Comparison of ENCODE assay signal across 1 cellular context in genomic region chr1:217373761-217374701, GRCh38.
TF ChIP-seq lines count a peak whose summit lies in the region.

No MANE protein-coding gene starts in this region.

TF ChIP-seq in H1, 55 proteins besides CTCF, POLR2A, EP300 and RAD21:
- TF ChIP-seq SP4 (IDR thresholded peaks at IDR 0.05; ENCODE audit: low read length) (no peak), ASH2L (IDR thresholded peaks at IDR 0.05; ENCODE audit: low read length) (no peak), SUZ12 (IDR thresholded peaks at IDR 0.05; ENCODE audit: low read length) (no peak), TEAD4 (IDR thresholded peaks at IDR 0.05; ENCODE audit: low read depth, low read length) (0 out of 2 replicates have a peak, but pooled peaks have one; percentile 30), CHD7 (IDR thresholded peaks at IDR 0.05; ENCODE audit: insufficient replicate concordance, low read length) (no peak)
TF ChIP-seq in H1: peak in this region for 1.
